In genomic region chr5:117039035-117039434, GRCh38 we compare ENCODE assay signal across 25 cellular contexts.
"Had no signal": no experiment of that assay in that cellular context is flagged by ENCODE, and none has a peak within 500 bp of the region (broad histone marks: within the 10 kb centered on the region; RNA-seq: fewer than 3 reads in every experiment).

No MANE protein-coding gene starts in this region.

- FAIRE-seq: urothelium cell line had no signal

- H3K4me1 ChIP-seq: stomach, suprapubic skin, testis, thyroid gland, tibial artery, tibial nerve, transverse colon, upper lobe of left lung, upper lobe of right lung, uterus, vagina had no signal

- H3K27ac ChIP-seq: stomach, suprapubic skin, testis, thoracic aorta, thyroid gland, tibial artery, tibial nerve, transverse colon, upper lobe of left lung, upper lobe of right lung, uterus, vagina had no signal

- H3K36me3 ChIP-seq: stomach, suprapubic skin, thoracic aorta, thyroid gland, tibial artery, tibial nerve, transverse colon, upper lobe of left lung, upper lobe of right lung, uterus, vagina had no signal

- H3K27me3 ChIP-seq: stomach, suprapubic skin, testis, thyroid gland, tibial artery, tibial nerve, transverse colon, upper lobe of left lung, upper lobe of right lung, uterus, vagina had no signal

- DNase-seq: stimulated activated CD4-positive, alpha-beta T cell treated with anti-CD3 and anti-CD28 coated beads, Interleukin-2, amount 100 ng/mL, for 48 hours; stimulated activated CD4-positive, alpha-beta T cell treated with anti-CD3 and anti-CD28 coated beads, Interleukin-4, amount 100 ng/mL, for 1 hour; stimulated activated CD4-positive, alpha-beta T cell treated with anti-CD3 and anti-CD28 coated beads, Interleukin-4, amount 100 ng/mL, for 24 hours; stimulated activated CD4-positive, alpha-beta T cell treated with anti-CD3 and anti-CD28 coated beads, Interleukin-4, amount 100 ng/mL, for 4 hours; stimulated activated CD8-positive, alpha-beta memory T cell treated with anti-CD3 and anti-CD28 coated beads, Interleukin-4, amount 100 ng/mL, for 48 hours; stimulated activated naive B cell treated with anti-CD40 and anti-IgM and Interleukin-4, amounts not matched to agents 10 μg/mL and 1 μg/mL and 100 μg/mL, for 72 hours; stimulated activated naive CD4-positive, alpha-beta T cell; stimulated activated naive CD4-positive, alpha-beta T cell treated with Interleukin-2 at 50 U/mL for 16 hours; stimulated activated naive CD8-positive, alpha-beta T cell treated with anti-CD3 and anti-CD28 coated beads, Interleukin-15, amount 100 ng/mL, for 72 hours; stimulated activated naive CD8-positive, alpha-beta T cell treated with anti-CD3 and anti-CD28 coated beads, Interleukin-15, Interleukin-2, amounts not matched to agents 100 U/mL and 50 U/mL, for 24 hours; stomach; substantia nigra; testis; thyroid gland; tibial artery; transverse colon; trophoblast cell; upper lobe of left lung; upper lobe of right lung; uterus had no signal

- H3K9me3 ChIP-seq: stomach, suprapubic skin, testis, thoracic aorta, thyroid gland, tibial artery, tibial nerve, transverse colon, upper lobe of left lung, upper lobe of right lung, uterus, vagina had no signal

- H3K4me3 ChIP-seq: stomach, suprapubic skin, testis, thoracic aorta, thyroid gland, tibial artery, tibial nerve, transverse colon, upper lobe of left lung, upper lobe of right lung, uterus, vagina had no signal
